21 cellular contexts compared by ENCODE assay signal in the genomic region with DNA sequence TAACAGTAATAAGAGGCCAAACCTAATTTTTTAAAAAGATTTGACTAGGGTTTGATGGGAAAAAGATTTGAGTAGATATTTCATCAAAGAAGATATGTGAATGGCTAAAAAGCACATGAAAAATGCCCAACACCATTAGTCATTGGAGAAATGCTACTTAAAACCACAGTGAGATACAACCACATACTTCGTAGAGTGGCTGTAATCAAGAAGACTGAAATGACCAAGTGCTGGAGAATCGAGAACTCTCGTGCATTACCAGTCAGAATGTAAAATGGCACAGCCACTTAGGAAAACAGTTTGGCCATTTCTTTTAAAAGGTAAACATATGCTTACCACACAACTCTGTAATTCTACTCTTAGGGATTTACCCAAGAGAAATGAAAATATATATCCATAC.
A peak's percentile ranks its signal among the peaks of the same experiment; 100 is the strongest.
DNase-seq lines count a peak whose midpoint lies in the region; TF ChIP-seq lines count a peak whose summit lies in the region.
"Had no signal": no experiment of that assay in that cellular context is flagged by ENCODE, and none has a peak within 500 bp of the region (broad histone marks: within the 10 kb centered on the region; RNA-seq: fewer than 3 reads in every experiment).

No MANE protein-coding gene starts in this region.

- intact Hi-C loops in vagina (cut with DNase I) = no loop called here

- TF ChIP-seq POLR2A in vagina (IDR thresholded peaks at IDR 0.05) = no peak

- H3K4me3 ChIP-seq in adipocyte (ENCODE audit: low read length) = no peak overlapping the region
- no peak overlapping the region for H3K4me3 ChIP-seq in osteoblast (ENCODE audit: insufficient read depth, low read length)
- H3K4me3 ChIP-seq in MM.1S (ENCODE audit: low read length) = no peak overlapping the region
- H3K4me3 ChIP-seq in vagina = no peak overlapping the region
- H3K4me3 ChIP-seq: GM23338, K562 had no signal

- H3K4me1 ChIP-seq in adipocyte (ENCODE audit: control insufficient read depth, insufficient read depth, low read length) (no peaks in the 10 kb centered on the region), osteoblast (ENCODE audit: insufficient read depth, low read length) (no peaks in the 10 kb centered on the region), MM.1S (ENCODE audit: low read length) (no peaks in the 10 kb centered on the region), vagina (no peaks in the 10 kb centered on the region)

- H3K27me3 Mint-ChIP-seq in activated naive CD8-positive, alpha-beta T cell treated with anti-CD3 and anti-CD28 coated beads for 36 hours = peaks cover 16% of the 10 kb centered on the region

- peaks cover 32% of the 10 kb centered on the region for H3K9me3 ChIP-seq in adipocyte (ENCODE audit: control insufficient read depth, low read length)
- H3K9me3 ChIP-seq in osteoblast (ENCODE audit: low read depth, low read length) = peaks cover 9% of the 10 kb centered on the region
- no peaks in the 10 kb centered on the region for H3K9me3 ChIP-seq in MM.1S (replicated peaks; ENCODE audit: insufficient read depth, low read length)
- H3K9me3 ChIP-seq in vagina = peaks cover 8% of the 10 kb centered on the region

- H3K36me3 Mint-ChIP-seq in activated naive CD8-positive, alpha-beta T cell treated with anti-CD3 and anti-CD28 coated beads for 36 hours = no peaks in the 10 kb centered on the region

- no peaks in the 10 kb centered on the region for H3K9me2 ChIP-seq in MM.1S (replicated peaks; ENCODE audit: insufficient read depth, low read length)

- no peak overlapping the region for H3K9ac ChIP-seq in adipocyte (ENCODE audit: low read length)
- no peak overlapping the region for H3K9ac ChIP-seq in MM.1S (ENCODE audit: low read length)

- H3K4me3 Mint-ChIP-seq in activated naive CD8-positive, alpha-beta T cell treated with anti-CD3 and anti-CD28 coated beads for 36 hours = no peak overlapping the region
- H3K4me3 Mint-ChIP-seq: GM23338 had no signal

- H3K36me3 ChIP-seq in adipocyte (ENCODE audit: control insufficient read depth, insufficient read depth, low read length, severe bottlenecking) (peaks cover 7% of the 10 kb centered on the region), osteoblast (ENCODE audit: insufficient read depth, low read length) (no peaks in the 10 kb centered on the region), MM.1S (replicated peaks; ENCODE audit: insufficient read depth, low read length) (no peaks in the 10 kb centered on the region), vagina (peaks cover 0 to 14% of the 10 kb centered on the region in 2 donors)

- H3K79me2 ChIP-seq in osteoblast (ENCODE audit: insufficient read depth, low read length) = no peaks in the 10 kb centered on the region
- H3K79me2 ChIP-seq in MM.1S (ENCODE audit: low read length) = no peaks in the 10 kb centered on the region

- H2AFZ ChIP-seq in osteoblast (ENCODE audit: low read length) (no peak overlapping the region), MM.1S (ENCODE audit: low read length) (no peak overlapping the region)
- H2AFZ ChIP-seq: GM23338 had no signal

- no peak overlapping the region for H3K4me2 ChIP-seq in osteoblast (ENCODE audit: insufficient read depth, low read length)
- no peak overlapping the region for H3K4me2 ChIP-seq in MM.1S (ENCODE audit: low read depth, low read length)
- H3K4me2 ChIP-seq: GM23338 had no signal

- H3F3A ChIP-seq in MM.1S (ENCODE audit: insufficient read depth, low read length) = no peaks in the 10 kb centered on the region

- H3K27me3 ChIP-seq in adipocyte (replicated peaks; ENCODE audit: control insufficient read depth, insufficient read depth, low read length) (no peaks in the 10 kb centered on the region), osteoblast (ENCODE audit: insufficient read depth, low read length) (no peaks in the 10 kb centered on the region), MM.1S (replicated peaks; ENCODE audit: insufficient read depth, low read length) (no peaks in the 10 kb centered on the region), vagina (no peaks in the 10 kb centered on the region)

- DNase-seq in EH (ENCODE audit: low read depth) (peak; percentile 19), adipocyte (ENCODE audit: low read depth) (peak; percentile 14), fibroblast of peridontal ligament (ENCODE audit: extremely low read depth) (peak; percentile 61), osteoblast (ENCODE audit: insufficient read length, low spot score, missing footprints) (peak; percentile 73), MM.1S (no peak), vagina (ENCODE audit: extremely low spot score in 2 of 2) (no peak), GM13976 (ENCODE audit: low spot score) (no peak)
- no peak for DNase-seq in activated naive CD8-positive, alpha-beta T cell treated with anti-CD3 and anti-CD28 coated beads for 36 hours
- DNase-seq: DMS53, EL, HCEC 1CT, MV-4-11, NCI-H1105 treated with DMSO at 0.1 percent for 48 hours, NCI-H2081, NCI-H2171, NCI-H526 treated with DMSO at 0.1 percent for 48 hours, OCI-M1, Right ventricle myocardium superior had no signal

- no peaks in the 10 kb centered on the region for H3K4me1 Mint-ChIP-seq in activated naive CD8-positive, alpha-beta T cell treated with anti-CD3 and anti-CD28 coated beads for 36 hours
- H3K4me1 Mint-ChIP-seq: GM23338 had no signal

- no peak overlapping the region for H3K27ac Mint-ChIP-seq in activated naive CD8-positive, alpha-beta T cell treated with anti-CD3 and anti-CD28 coated beads for 36 hours
- H3K27ac Mint-ChIP-seq: GM23338 had no signal

- H3K27ac ChIP-seq in osteoblast (ENCODE audit: low read depth, low read length) = no peak overlapping the region
- H3K27ac ChIP-seq in MM.1S (ENCODE audit: low read length) = no peak overlapping the region
- no peak overlapping the region for H3K27ac ChIP-seq in vagina
- H3K27ac ChIP-seq: C4-2B had no signal

- in situ Hi-C loops in GM13976 (cut with MboI; ENCODE audit: low sequenced_read_pairs, unreplicated experiment) = no loop called here

- peaks cover 21% of the 10 kb centered on the region for H3K9me3 Mint-ChIP-seq in activated naive CD8-positive, alpha-beta T cell treated with anti-CD3 and anti-CD28 coated beads for 36 hours

- H4K20me1 ChIP-seq in osteoblast (ENCODE audit: insufficient read depth, low read length) = no peaks in the 10 kb centered on the region
- no peaks in the 10 kb centered on the region for H4K20me1 ChIP-seq in MM.1S (ENCODE audit: insufficient read depth, low read length)

- TF ChIP-seq CTCF in osteoblast (IDR thresholded peaks at IDR 0.05; ENCODE audit: extremely low read depth, low read depth, low read length) = no peak
- no peak for TF ChIP-seq CTCF in MM.1S (IDR thresholded peaks at IDR 0.05; ENCODE audit: low read length)
- no peak for TF ChIP-seq CTCF in vagina (IDR thresholded peaks at IDR 0.05)
- no peak for TF ChIP-seq CTCF in GM13976 (IDR thresholded peaks at IDR 0.05; ENCODE audit: borderline replicate concordance, control extremely low read depth, extremely low read depth, insufficient read depth, missing control alignments)

Comparison
In these comparisons a context has a peak if more than half of its experiments do, and no peak if none do; other contexts are left out.
1. DNase-seq: peak in EH (single experiment), adipocyte (single experiment), fibroblast of peridontal ligament (single experiment) and osteoblast (single experiment); none in MM.1S (single experiment), vagina (0 of 2), GM13976 (single experiment) and activated naive CD8-positive, alpha-beta T cell treated with anti-CD3 and anti-CD28 coated beads for 36 hours (single experiment).